12 cellular contexts compared by ENCODE assay signal in genomic region chr7:101466871-101467270, GRCh38.
"Had no signal": no experiment of that assay in that cellular context is flagged by ENCODE, and none has a peak within 500 bp of the region (broad histone marks: within the 10 kb centered on the region; RNA-seq: fewer than 3 reads in every experiment).

No MANE protein-coding gene starts in this region.

- H3K27me3 ChIP-seq: hepatocyte had no signal

- H3K9me3 Mint-ChIP-seq: activated CD4-positive, alpha-beta memory T cell treated with anti-CD3 and anti-CD28 coated beads for 36 hours; activated T-cell treated with anti-CD3 and anti-CD28 coated beads, Interleukin-2, amount 50 U/mL, for 72 hours; brain; dendritic cell treated with granulocyte-macrophage colony-stimulating factor and Interleukin-4, amounts not matched to agents 40 ng/mL and 50 ng/mL, for 4 days; naive thymus-derived CD4-positive, alpha-beta T cell had no signal

- H3K27me3 Mint-ChIP-seq: activated CD4-positive, alpha-beta memory T cell treated with anti-CD3 and anti-CD28 coated beads for 36 hours; naive thymus-derived CD4-positive, alpha-beta T cell had no signal

- ATAC-seq: left cardiac atrium; lower lobe of right lung; naive thymus-derived CD4-positive, alpha-beta T cell had no signal

- H3K4me3 Mint-ChIP-seq: activated CD4-positive, alpha-beta memory T cell treated with anti-CD3 and anti-CD28 coated beads for 36 hours; activated T-cell treated with anti-CD3 and anti-CD28 coated beads, Interleukin-2, amount 50 U/mL, for 72 hours; brain; dendritic cell treated with granulocyte-macrophage colony-stimulating factor and Interleukin-4, amounts not matched to agents 40 ng/mL and 50 ng/mL, for 4 days had no signal

- H3K4me3 ChIP-seq: hepatocyte, lower lobe of right lung, stomach, thoracic aorta had no signal

- H3K36me3 Mint-ChIP-seq: activated CD4-positive, alpha-beta memory T cell treated with anti-CD3 and anti-CD28 coated beads for 36 hours; brain; naive thymus-derived CD4-positive, alpha-beta T cell had no signal

- H3K27ac Mint-ChIP-seq: activated CD4-positive, alpha-beta memory T cell treated with anti-CD3 and anti-CD28 coated beads for 36 hours; activated T-cell treated with anti-CD3 and anti-CD28 coated beads, Interleukin-2, amount 50 U/mL, for 72 hours; brain; dendritic cell treated with granulocyte-macrophage colony-stimulating factor and Interleukin-4, amounts not matched to agents 40 ng/mL and 50 ng/mL, for 4 days had no signal

- H3K4me1 ChIP-seq: lower lobe of right lung, stomach had no signal

- H3K27ac ChIP-seq: hepatocyte, lower lobe of right lung, stomach, thoracic aorta had no signal

- H3K9me3 ChIP-seq: lower lobe of right lung, stomach, thoracic aorta had no signal

- DNase-seq: activated CD4-positive, alpha-beta memory T cell treated with anti-CD3 and anti-CD28 coated beads for 36 hours; activated naive CD4-positive, alpha-beta T cell treated with Interleukin-2 at 50 U/mL for 16 hours; activated T-cell treated with anti-CD3 and anti-CD28 coated beads, Interleukin-2, amount 50 U/mL, for 72 hours; left cardiac atrium; lower lobe of right lung; naive thymus-derived CD4-positive, alpha-beta T cell; stomach; T-helper 9 cell had no signal

- H3K36me3 ChIP-seq: lower lobe of right lung, stomach, thoracic aorta had no signal
